In the genomic region with DNA sequence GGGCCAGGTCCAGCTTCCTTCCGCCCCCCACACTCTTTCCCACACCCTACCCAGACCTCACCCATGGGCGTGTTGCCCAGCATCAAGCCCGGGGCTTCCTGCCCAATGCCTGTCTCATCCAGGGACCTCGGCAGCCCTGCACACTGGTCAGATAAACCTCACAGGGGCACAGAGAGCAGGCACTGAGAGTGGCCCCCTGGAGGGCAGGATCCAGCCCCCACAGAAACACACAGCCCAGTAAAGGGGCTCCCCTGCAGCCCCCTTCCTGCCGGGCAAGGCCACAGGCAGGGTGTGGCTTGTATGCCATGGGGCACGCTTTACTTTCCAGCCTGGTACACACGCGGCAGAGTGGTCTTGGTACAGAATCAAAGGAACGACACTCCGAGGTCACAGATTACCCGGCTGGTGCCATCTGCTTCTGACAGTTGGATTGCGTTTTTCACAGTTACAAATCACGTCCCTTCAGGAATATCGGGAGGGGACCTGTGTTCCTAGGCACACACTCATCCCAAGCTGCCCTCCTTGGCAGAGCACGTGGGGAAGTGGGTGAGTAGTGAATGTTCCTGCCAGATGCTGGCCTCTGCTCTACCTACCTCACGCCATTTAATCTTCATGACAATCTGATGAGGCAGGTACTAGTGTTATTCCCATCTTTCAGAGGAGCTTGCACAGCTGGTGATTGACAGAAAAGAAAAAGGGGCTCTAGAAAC, we compare ENCODE assay signal across 14 cellular contexts. TPM values are rescaled to one million over a fixed set of nuclear protein-coding genes. Genes with fewer than 3 reads are reported as not detected.
A peak's percentile ranks its signal among the peaks of the same experiment; 100 is the strongest.
DNase-seq lines count a peak whose midpoint lies in the region; ATAC-seq and TF ChIP-seq lines count a peak whose summit lies in the region.
"Had no signal": no experiment of that assay in that cellular context is flagged by ENCODE, and none has a peak within 500 bp of the region (broad histone marks: within the 10 kb centered on the region; RNA-seq: fewer than 3 reads in every experiment).

No MANE protein-coding gene starts in this region.

- H3K36me3 ChIP-seq in colonic mucosa = no peaks in the 10 kb centered on the region
- H3K36me3 ChIP-seq: gastroesophageal sphincter, tibial artery had no signal

- H3K27me3 ChIP-seq in colonic mucosa = no peaks in the 10 kb centered on the region
- H3K27me3 ChIP-seq: gastroesophageal sphincter had no signal

- H3K4me3 ChIP-seq in colonic mucosa = no peak overlapping the region
- H3K4me3 ChIP-seq: gastroesophageal sphincter, tibial artery had no signal

- CTCF ChIA-PET in activated CD4-positive, alpha-beta T cell treated with anti-CD3 and anti-CD28 coated beads, Interleukin-2, amount 10 ng/mL, durations not matched to agents 7 days and 5 days (lab: Charles Lee) = interaction anchor here (1.0 to 3.5 kb wide), 11 partner anchors 8 to 84 kb away, joined by 3 to 29 read pairs (median 4); no protein-coding TSS in a partner anchor
- CTCF ChIA-PET in activated CD8-positive, alpha-beta memory T cell treated with anti-CD3 and anti-CD28 coated beads, Interleukin-2, amount 10 ng/mL, durations not matched to agents 7 days and 5 days (lab: Charles Lee) = interaction anchor here (0.9 to 4.5 kb wide), 12 partner anchors 12 to 105 kb away, joined by 3 to 29 read pairs (median 8); no protein-coding TSS in a partner anchor

- H3K4me3 Mint-ChIP-seq in activated CD4-positive, alpha-beta T cell treated with anti-CD3 and anti-CD28 coated beads, Interleukin-2, amount 10 ng/mL, durations not matched to agents 7 days and 5 days = peak overlapping the region; percentile 84
- peak overlapping the region; percentile 50 for H3K4me3 Mint-ChIP-seq in activated CD8-positive, alpha-beta memory T cell treated with anti-CD3 and anti-CD28 coated beads, Interleukin-2, amount 10 ng/mL, durations not matched to agents 7 days and 5 days
- H3K4me3 Mint-ChIP-seq in natural killer cell treated with Interleukin-12 subunit alpha and Interleukin-12 subunit beta and Interleukin-15 and Interleukin-18, amount 100 ng/mL, for 72 hours = no peak overlapping the region

- no peak for ATAC-seq in activated CD8-positive, alpha-beta memory T cell treated with anti-CD3 and anti-CD28 coated beads, Interleukin-2, amount 10 ng/mL, durations not matched to agents 7 days and 5 days
- ATAC-seq in natural killer cell treated with Interleukin-12 subunit alpha and Interleukin-12 subunit beta and Interleukin-15 and Interleukin-18, amount 100 ng/mL, for 72 hours = peak in 1 of 2 donors; percentile 45
- no peak for ATAC-seq in HG03354 (IDR thresholded peaks at IDR 0.05; ENCODE audit: poor library complexity, severe bottlenecking, unreplicated experiment)
- ATAC-seq in HG03108 (IDR thresholded peaks at IDR 0.05; ENCODE audit: unreplicated experiment) = no peak
- ATAC-seq: gastroesophageal sphincter had no signal

- H3K9me3 Mint-ChIP-seq in activated CD4-positive, alpha-beta T cell treated with anti-CD3 and anti-CD28 coated beads, Interleukin-2, amount 10 ng/mL, durations not matched to agents 7 days and 5 days = peaks cover 3% of the 10 kb centered on the region
- H3K9me3 Mint-ChIP-seq in activated CD8-positive, alpha-beta memory T cell treated with anti-CD3 and anti-CD28 coated beads, Interleukin-2, amount 10 ng/mL, durations not matched to agents 7 days and 5 days (ENCODE audit: low read depth) = peaks cover 2% of the 10 kb centered on the region
- peaks cover 4% of the 10 kb centered on the region for H3K9me3 Mint-ChIP-seq in natural killer cell treated with Interleukin-12 subunit alpha and Interleukin-12 subunit beta and Interleukin-15 and Interleukin-18, amount 100 ng/mL, for 72 hours

- TF ChIP-seq CTCF in colonic mucosa (IDR thresholded peaks at IDR 0.05) = no peak

- no peaks in the 10 kb centered on the region for H3K27me3 Mint-ChIP-seq in activated CD4-positive, alpha-beta T cell treated with anti-CD3 and anti-CD28 coated beads, Interleukin-2, amount 10 ng/mL, durations not matched to agents 7 days and 5 days
- no peaks in the 10 kb centered on the region for H3K27me3 Mint-ChIP-seq in activated CD8-positive, alpha-beta memory T cell treated with anti-CD3 and anti-CD28 coated beads, Interleukin-2, amount 10 ng/mL, durations not matched to agents 7 days and 5 days
- H3K27me3 Mint-ChIP-seq in natural killer cell treated with Interleukin-12 subunit alpha and Interleukin-12 subunit beta and Interleukin-15 and Interleukin-18, amount 100 ng/mL, for 72 hours = peaks cover 0 to 2% of the 10 kb centered on the region in 2 donors

- peak overlapping the region in 1 of 2 donors; percentile 43 for H3K9ac ChIP-seq in colonic mucosa (ENCODE audit: low read depth in 2 of 2, low read length in 2 of 2)

- intact Hi-C loops in colonic mucosa (cut with DNase I) = no loop called here

- POLR2A ChIA-PET in activated CD4-positive, alpha-beta T cell treated with anti-CD3 and anti-CD28 coated beads, Interleukin-2, amount 10 ng/mL, durations not matched to agents 7 days and 5 days (lab: Charles Lee) = interaction anchor here (0.5 kb wide), 1 partner anchor 47 kb away, joined by 3 read pairs; no protein-coding TSS in a partner anchor

- H3K4me1 ChIP-seq in colonic mucosa = no peaks in the 10 kb centered on the region
- H3K4me1 ChIP-seq: gastroesophageal sphincter, tibial artery had no signal

- DNase-seq in activated CD4-positive, alpha-beta T cell treated with anti-CD3 and anti-CD28 coated beads, Interleukin-2, amount 10 ng/mL, durations not matched to agents 7 days and 5 days = no peak
- DNase-seq in activated CD4-positive, alpha-beta T cell treated with anti-CD3 and anti-CD28 coated beads for 1 hour = no peak
- DNase-seq in NCI-H1694 treated with DMSO at 0.1 percent for 48 hours (lab: John Stamatoyannopoulos, UW) (peak; percentile 71), colonic mucosa (no peak)
- no peak for DNase-seq in activated CD8-positive, alpha-beta memory T cell treated with anti-CD3 and anti-CD28 coated beads, Interleukin-2, amount 10 ng/mL, durations not matched to agents 7 days and 5 days
- no peak for DNase-seq in natural killer cell treated with Interleukin-12 subunit alpha and Interleukin-12 subunit beta and Interleukin-15 and Interleukin-18, amount 100 ng/mL, for 72 hours (ENCODE audit: low spot score)
- DNase-seq: DMS153, midbrain, NCI-H1105 treated with DMSO at 0.1 percent for 48 hours, NCI-H446 treated with DMSO at 0.1 percent for 48 hours had no signal

- H3K27ac Mint-ChIP-seq in activated CD4-positive, alpha-beta T cell treated with anti-CD3 and anti-CD28 coated beads, Interleukin-2, amount 10 ng/mL, durations not matched to agents 7 days and 5 days = peak overlapping the region; percentile 99
- H3K27ac Mint-ChIP-seq in activated CD8-positive, alpha-beta memory T cell treated with anti-CD3 and anti-CD28 coated beads, Interleukin-2, amount 10 ng/mL, durations not matched to agents 7 days and 5 days = peak overlapping the region; percentile 98
- H3K27ac Mint-ChIP-seq in natural killer cell treated with Interleukin-12 subunit alpha and Interleukin-12 subunit beta and Interleukin-15 and Interleukin-18, amount 100 ng/mL, for 72 hours = peak overlapping the region; percentile 33 to 56

- H3K9me3 ChIP-seq in colonic mucosa = no peaks in the 10 kb centered on the region
- H3K9me3 ChIP-seq: gastroesophageal sphincter, tibial artery had no signal

- peaks cover 10% of the 10 kb centered on the region for H3K36me3 Mint-ChIP-seq in activated CD4-positive, alpha-beta T cell treated with anti-CD3 and anti-CD28 coated beads, Interleukin-2, amount 10 ng/mL, durations not matched to agents 7 days and 5 days (ENCODE audit: low read depth)
- H3K36me3 Mint-ChIP-seq in activated CD8-positive, alpha-beta memory T cell treated with anti-CD3 and anti-CD28 coated beads, Interleukin-2, amount 10 ng/mL, durations not matched to agents 7 days and 5 days = peaks cover 3% of the 10 kb centered on the region
- no peaks in the 10 kb centered on the region for H3K36me3 Mint-ChIP-seq in natural killer cell treated with Interleukin-12 subunit alpha and Interleukin-12 subunit beta and Interleukin-15 and Interleukin-18, amount 100 ng/mL, for 72 hours

- no peak overlapping the region for H3K27ac ChIP-seq in colonic mucosa
- H3K27ac ChIP-seq: gastroesophageal sphincter, tibial artery had no signal

- peaks cover 66% of the 10 kb centered on the region for H3K4me1 Mint-ChIP-seq in activated CD4-positive, alpha-beta T cell treated with anti-CD3 and anti-CD28 coated beads, Interleukin-2, amount 10 ng/mL, durations not matched to agents 7 days and 5 days
- H3K4me1 Mint-ChIP-seq in activated CD8-positive, alpha-beta memory T cell treated with anti-CD3 and anti-CD28 coated beads, Interleukin-2, amount 10 ng/mL, durations not matched to agents 7 days and 5 days = peaks cover 62% of the 10 kb centered on the region
- peaks cover 17% of the 10 kb centered on the region in 2 donors for H3K4me1 Mint-ChIP-seq in natural killer cell treated with Interleukin-12 subunit alpha and Interleukin-12 subunit beta and Interleukin-15 and Interleukin-18, amount 100 ng/mL, for 72 hours (ENCODE audit: low read depth in 2 of 2)

RNA-seq across cellular contexts. Expression of a gene that starts 20.0 kb away (rescaled TPM):
- total RNA-seq in activated CD4-positive, alpha-beta T cell treated with anti-CD3 and anti-CD28 coated beads, Interleukin-2, amount 10 ng/mL, durations not matched to agents 7 days and 5 days = 100 to 1,000 TPM; 379 to 405 TPM
- total RNA-seq in activated CD8-positive, alpha-beta memory T cell treated with anti-CD3 and anti-CD28 coated beads, Interleukin-2, amount 10 ng/mL, durations not matched to agents 7 days and 5 days = 100 to 1,000 TPM; 134 to 152 TPM
- total RNA-seq in natural killer cell treated with Interleukin-12 subunit alpha and Interleukin-12 subunit beta and Interleukin-15 and Interleukin-18, amount 100 ng/mL, for 72 hours = 10 to 100 TPM in 1 of 2 donors, 1 to 10 TPM in 1; 2.7 to 16.5 TPM
- 1 to 10 TPM; 2.1 to 2.4 TPM for total RNA-seq in colonic mucosa

Comparison
In these comparisons a context has a peak if more than half of its experiments do, and no peak if none do; other contexts are left out.
1. H3K27ac Mint-ChIP-seq: peak in every context shown above with its lines; median percentile 99 in activated CD4-positive, alpha-beta T cell treated with anti-CD3 and anti-CD28 coated beads, Interleukin-2, amount 10 ng/mL, durations not matched to agents 7 days and 5 days; 98 in activated CD8-positive, alpha-beta memory T cell treated with anti-CD3 and anti-CD28 coated beads, Interleukin-2, amount 10 ng/mL, durations not matched to agents 7 days and 5 days; 44 in natural killer cell treated with Interleukin-12 subunit alpha and Interleukin-12 subunit beta and Interleukin-15 and Interleukin-18, amount 100 ng/mL, for 72 hours.
2. RNA of a gene that starts 20.0 kb away (total RNA-seq): 379 to 405 TPM in activated CD4-positive, alpha-beta T cell treated with anti-CD3 and anti-CD28 coated beads, Interleukin-2, amount 10 ng/mL, durations not matched to agents 7 days and 5 days and 134 to 152 TPM in activated CD8-positive, alpha-beta memory T cell treated with anti-CD3 and anti-CD28 coated beads, Interleukin-2, amount 10 ng/mL, durations not matched to agents 7 days and 5 days; 2.7 to 16.5 TPM in natural killer cell treated with Interleukin-12 subunit alpha and Interleukin-12 subunit beta and Interleukin-15 and Interleukin-18, amount 100 ng/mL, for 72 hours and 2.1 to 2.4 TPM in colonic mucosa; every median in the first group is over 4 times any median in the second.